In genomic region chr3:123066896-123067688, GRCh38 we compare ENCODE assay signal across 8 cellular contexts. TPM values are rescaled to one million over a fixed set of nuclear protein-coding genes. Genes with fewer than 3 reads are reported as not detected.
DNase-seq lines count a peak whose midpoint lies in the region; ATAC-seq, FAIRE-seq and TF ChIP-seq lines count a peak whose summit lies in the region.

TSS of gene PDIA5 (plus strand) at chr3:123067025. CDS start at chr3:123067165, 140 bp downstream.

- no peaks in the 10 kb centered on the region for H3K9me3 Mint-ChIP-seq in T-helper 2 cell treated with Interferon-gamma antibody and Interleukin-4, amounts not matched to agents 5 μg/mL and 100 μg/mL, for 36 hours

- H3K27ac ChIP-seq in GM12878 (ENCODE audit: control insufficient read depth, insufficient read depth): 0 out of 2 replicates have a peak within 1 kb of the TSS, but pooled peaks have one; percentile 25

- H3K27me3 Mint-ChIP-seq in T-helper 2 cell treated with Interferon-gamma antibody and Interleukin-4, amounts not matched to agents 5 μg/mL and 100 μg/mL, for 36 hours (ENCODE audit: low read depth): peaks cover 3% of the 10 kb centered on the region

- H3K4me1 ChIP-seq in GM12878 (ENCODE audit: control insufficient read depth, insufficient read depth, low read length): peaks cover 4% of the 10 kb centered on the region

- no peaks in the 10 kb centered on the region for H3K9me3 ChIP-seq in GM12878 (replicated peaks; ENCODE audit: control insufficient read depth, insufficient read depth, low read length)

- no peaks in the 10 kb centered on the region for H3K36me3 Mint-ChIP-seq in T-helper 2 cell treated with Interferon-gamma antibody and Interleukin-4, amounts not matched to agents 5 μg/mL and 100 μg/mL, for 36 hours (ENCODE audit: low read depth)

- TF ChIP-seq RAD21 in GM12878 (IDR thresholded peaks at IDR 0.05; ENCODE audit: insufficient read depth, low read depth, low read length): no peak

- intact Hi-C loops in GM12878 (cut with micrococcal nuclease; ENCODE audit: unreplicated experiment): no loop called here
- intact Hi-C loops in sciatic nerve (cut with DNase I): no loop called here

- no peaks in the 10 kb centered on the region for H4K20me1 ChIP-seq in GM12878 (ENCODE audit: control insufficient read depth, insufficient read depth)

- DNase-seq in NCI-H187 treated with DMSO at 0.1 percent for 48 hours (lab: John Stamatoyannopoulos, UW) (peak; percentile 72), GM12878 (ENCODE audit: low read depth, low spot score) (peak; percentile 34), iPS DF 4.7 (ENCODE audit: extremely low read depth, low spot score) (peak; percentile 62), sciatic nerve (ENCODE audit: low spot score) (peak; percentile 92)
- DNase-seq in T-helper 2 cell treated with Interferon-gamma antibody and Interleukin-4, amounts not matched to agents 5 μg/mL and 100 μg/mL, for 36 hours (ENCODE audit: low spot score): peak; percentile 77

- BruUV-seq in GM12878 (replicated peaks; lab: Mats Ljungman, UMichigan): no TSS peak

- H2AFZ ChIP-seq in GM12878 (ENCODE audit: control insufficient read depth, low read depth, low read length): peak within 1 kb of the TSS; percentile 80

- peak; percentile 49 for ATAC-seq in GM18499 (IDR thresholded peaks at IDR 0.05; ENCODE audit: insufficient read depth, unreplicated experiment)
- peak; percentile 93 for ATAC-seq in HG02885 (IDR thresholded peaks at IDR 0.05; ENCODE audit: poor library complexity, unreplicated experiment)
- peak; percentile 93 for ATAC-seq in GM12878
- ATAC-seq in sciatic nerve: peak; percentile 97
- no peak for ATAC-seq in GM18519 (IDR thresholded peaks at IDR 0.05; ENCODE audit: low FRiP score, unreplicated experiment)

- peak within 1 kb of the TSS; percentile 85 for H3K4me3 Mint-ChIP-seq in T-helper 2 cell treated with Interferon-gamma antibody and Interleukin-4, amounts not matched to agents 5 μg/mL and 100 μg/mL, for 36 hours

- TF ChIP-seq POLR2A in GM12878 (IDR thresholded peaks at IDR 0.05; ENCODE audit: low read depth, low read length): peak; percentile 74

- POLR2A ChIA-PET in GM12878 (lab: Charles Lee): interaction anchor here (0.6 to 2.3 kb wide), 5 partner anchors 13 to 1213 kb away, joined by 4 to 8 read pairs (median 4); partner anchors contain the start of gene SEC22A

- RAD21 ChIA-PET in GM12878 (lab: Charles Lee; ENCODE audit: unreplicated experiment): interaction anchor here (0.8 to 1.7 kb wide), 4 partner anchors 10 to 135 kb away, joined by 3 to 5 read pairs (median 3); partner anchors contain the start of genes SEC22A and SEMA5B

- CTCF ChIA-PET in GM12878 (lab: Yijun Ruan, JAX): interaction anchor here (0.6 to 2.7 kb wide), 5 partner anchors 10 to 124 kb away, joined by 3 to 10 read pairs (median 3); no protein-coding TSS in a partner anchor

- peak within 1 kb of the TSS; percentile 80 for H3K4me3 ChIP-seq in GM12878

- 1% methylated on average over 72 of the region's 72 CpGs for WGBS in GM12878 (ENCODE audit: insufficient coverage, insufficient replicate concordance, low lambda C conversion rate, missing lambda C conversion rate)

- H3K27ac Mint-ChIP-seq in T-helper 2 cell treated with Interferon-gamma antibody and Interleukin-4, amounts not matched to agents 5 μg/mL and 100 μg/mL, for 36 hours: peak within 1 kb of the TSS; percentile 47

- FAIRE-seq in GM12878 (lab: Jason Lieb, UNC): peak; percentile 86

- peak within 1 kb of the TSS; percentile 97 for H3K4me2 ChIP-seq in GM12878 (ENCODE audit: control insufficient read depth, insufficient read depth)

- peaks cover 36% of the 10 kb centered on the region for H3K79me2 ChIP-seq in GM12878 (ENCODE audit: control insufficient read depth, insufficient read depth, low read length)

- H3K4me1 Mint-ChIP-seq in T-helper 2 cell treated with Interferon-gamma antibody and Interleukin-4, amounts not matched to agents 5 μg/mL and 100 μg/mL, for 36 hours (ENCODE audit: low read depth): peaks cover 35% of the 10 kb centered on the region

- H3K27me3 ChIP-seq in GM12878 (replicated peaks in 1 of 2; ENCODE audit: control insufficient read depth in 2 of 2, insufficient read depth in 2 of 2, low read length in 1 of 2): no peaks in the 10 kb centered on the region; a peak in 1 of 4 replicates

- no peak for TF ChIP-seq CTCF in GM12878 (IDR thresholded peaks at IDR 0.05 in 2 of 3, conservative IDR thresholded peaks at IDR 0.05 in 1 of 3; ENCODE audit: control insufficient read depth in 2 of 3, extremely low read depth in 1 of 3, insufficient read depth in 1 of 3, low read depth in 3 of 3, low read length in 3 of 3)

- no peak for TF ChIP-seq EP300 in GM12878 (IDR thresholded peaks at IDR 0.05; ENCODE audit: borderline replicate concordance in 1 of 2, control insufficient read depth in 1 of 2, low read depth in 2 of 2, low read length in 2 of 2)

- H3K36me3 ChIP-seq in GM12878 (ENCODE audit: control insufficient read depth in 2 of 2, insufficient read depth in 2 of 2, low read length in 1 of 2): no peaks in the 10 kb centered on the region

- H3K9ac ChIP-seq in GM12878 (ENCODE audit: control insufficient read depth, insufficient read depth, low read length): peak within 1 kb of the TSS; percentile 72

- SMC1A ChIA-PET in GM12878 (lab: Charles Lee; ENCODE audit: uncharacterized antibody, unreplicated experiment): interaction anchor here (1.2 to 2.7 kb wide), 2 partner anchors 14 to 18 kb away, joined by 3 to 12 read pairs; no protein-coding TSS in a partner anchor

- in situ Hi-C loops in GM12878 (cut with MboI): no loop called here

TF ChIP-seq in GM12878, 131 proteins besides CTCF, POLR2A, EP300 and RAD21 (continues in another document):
- TF ChIP-seq IRF4 (IDR thresholded peaks at IDR 0.05; ENCODE audit: low read depth, low read length) (no peak), ATF3 (IDR thresholded peaks at IDR 0.05; ENCODE audit: borderline replicate concordance, extremely low read depth, low read depth, low read length) (no peak), TCF7 (IDR thresholded peaks at IDR 0.05; ENCODE audit: borderline replicate concordance) (no peak), REST (IDR thresholded peaks at IDR 0.05; ENCODE audit: low read depth, low read length) (no peak), IKZF2 (IDR thresholded peaks at IDR 0.05) (peak; percentile 29 to 44; a peak in 1 of 4 replicates)

RNA-seq across cellular contexts. Expression of gene PDIA5, which starts in this region (rescaled TPM):
- total RNA-seq in GM12878 (2013; cell fraction: nucleolus; rRNA removed): 20.9 and 29.7 TPM in 2 replicates
- total RNA-seq in GM12878 (2014; rRNA removed): 15.2 and 16.4 TPM in 2 replicates
- total RNA-seq in GM12878 (2014; rRNA removed; fragmentation: Illumina TruSeq; extraction: Trizol): 15.8 and 18.1 TPM in 2 replicates
- 24.2 and 24.5 TPM in 2 replicates for total RNA-seq in GM12878 (2021)
- 14.1 TPM for polyA plus RNA-seq in GM12878 (2011; ENCODE audit: low read depth)
- polyA plus RNA-seq in GM12878 (2011; rRNA removed): 13.0 and 20.2 TPM in 2 replicates
- 15.8 and 16.3 TPM in 2 replicates for polyA plus RNA-seq in GM12878 (2011; cell fraction: cytosol; rRNA removed)
- 15.6 and 15.8 TPM in 2 replicates for polyA plus RNA-seq in GM12878 (2011; cell fraction: nucleus; rRNA removed)
- 19.9 and 21.6 TPM in 2 replicates for polyA plus RNA-seq in GM12878 (2012)
- 20.2 and 34.7 TPM in 2 replicates for polyA plus RNA-seq in GM12878 (2014; fragmentation: Illumina TruSeq; extraction: Trizol)
- 1 to 10 TPM; 4.1 to 5.2 TPM for polyA plus RNA-seq in GM12878 (2014; fragmentation: Nextera tagmentation; extraction: Ambion mirVana)
- polyA plus RNA-seq in GM12878 (2014; rRNA removed): 20.4 and 24.8 TPM in 2 replicates
- polyA plus RNA-seq in GM12878 (2016; fragmentation: Nextera tagmentation; extraction: Ambion mirVana): 10 to 100 TPM; 22.9 to 23.5 TPM
- 8.9 and 15.1 TPM in 2 replicates for polyA minus RNA-seq in GM12878 (2011; rRNA and poly(A)+ RNA removed)
- polyA minus RNA-seq in GM12878 (2011; cell fraction: cytosol; rRNA and poly(A)+ RNA removed): 5.6 and 8.0 TPM in 2 replicates
- polyA minus RNA-seq in GM12878 (2011; cell fraction: nucleus; rRNA and poly(A)+ RNA removed): 4.5 and 9.1 TPM in 2 replicates
- total RNA-seq in sciatic nerve: 27.8 TPM

Comparison
In these comparisons a context has a peak if more than half of its experiments do, and no peak if none do; other contexts are left out.
1. DNase-seq: peak in every context shown above with its lines; median percentile 92 in sciatic nerve; 77 in T-helper 2 cell treated with Interferon-gamma antibody and Interleukin-4, amounts not matched to agents 5 μg/mL and 100 μg/mL, for 36 hours; 72 in NCI-H187 treated with DMSO at 0.1 percent for 48 hours; 62 in iPS DF 4.7; 34 in GM12878.